9 cellular contexts compared by ENCODE assay signal in genomic region chr2:97761192-97761591, GRCh38. TPM values are rescaled to one million over a fixed set of nuclear protein-coding genes. Genes with fewer than 3 reads are reported as not detected.
DNase-seq lines count a peak whose midpoint lies in the region; ATAC-seq lines count a peak whose summit lies in the region.
"Had no signal": no experiment of that assay in that cellular context is flagged by ENCODE, and none has a peak within 500 bp of the region (broad histone marks: within the 10 kb centered on the region; RNA-seq: fewer than 3 reads in every experiment).

No MANE protein-coding gene starts in this region.

- in situ Hi-C loops in KBM-7 (cut with MboI; ENCODE audit: low pct_unique_long_range_greater_than_20kb, low sequenced_read_pairs): no loop called here

- H3K4me1 Mint-ChIP-seq in immature natural killer cell: peaks cover 46 to 60% of the 10 kb centered on the region in 2 donors

- H3K27ac Mint-ChIP-seq in immature natural killer cell: peak overlapping the region; percentile 77 to 94 (median 87)

- peak overlapping the region; percentile 47 to 74 (median 69) for H3K4me3 Mint-ChIP-seq in immature natural killer cell

- DNase-seq in T-helper 2 cell (peak in 3 of 5 experiments; percentile 41 to 81 (median 71)), immature natural killer cell (peak; percentile 75 to 79 (median 77)), NCI-H748 treated with DMSO at 0.1 percent for 48 hours (lab: John Stamatoyannopoulos, UW) (no peak), KBM-7 (no peak), NCI-H1105 treated with DMSO at 0.1 percent for 48 hours (lab: John Stamatoyannopoulos, UW) (no peak)
- peak; percentile 60 to 66 for DNase-seq in activated T-cell treated with anti-CD3 and anti-CD28 coated beads, Interleukin-2, amount 50 U/mL, for 48 hours
- peak; percentile 43 for DNase-seq in stimulated activated CD8-positive, alpha-beta memory T cell treated with anti-CD3 and anti-CD28 coated beads, Interleukin-4, amount 100 ng/mL, for 24 hours (ENCODE audit: low read depth)
- DNase-seq: NCI-H2029 treated with DMSO at 0.1 percent for 48 hours had no signal

- H3K27me3 Mint-ChIP-seq in immature natural killer cell (ENCODE audit: low read depth in 3 of 3): peaks cover 0 to 12% (median 10%) of the 10 kb centered on the region in 3 donors

- H3K36me3 Mint-ChIP-seq in immature natural killer cell: peaks cover 18 to 37% (median 30%) of the 10 kb centered on the region in 3 donors

- H3K9me3 Mint-ChIP-seq in immature natural killer cell: no peaks in the 10 kb centered on the region

- ATAC-seq in HG03097 (IDR thresholded peaks at IDR 0.05; ENCODE audit: low FRiP score, unreplicated experiment): no peak

RNA-seq across cellular contexts. Expression of gene ZAP70, which starts 47.8 kb away (rescaled TPM):
- 100 to 1,000 TPM; 219 to 329 (median 246) TPM for polyA plus RNA-seq in immature natural killer cell

Comparison
In these comparisons a context has a peak if more than half of its experiments do, and no peak if none do; other contexts are left out.
1. DNase-seq: peak in T-helper 2 cell (3 of 5), activated T-cell treated with anti-CD3 and anti-CD28 coated beads, Interleukin-2, amount 50 U/mL, for 48 hours (2 of 2), immature natural killer cell (3 of 3) and stimulated activated CD8-positive, alpha-beta memory T cell treated with anti-CD3 and anti-CD28 coated beads, Interleukin-4, amount 100 ng/mL, for 24 hours (single experiment); none in NCI-H748 treated with DMSO at 0.1 percent for 48 hours (single experiment), KBM-7 (single experiment) and NCI-H1105 treated with DMSO at 0.1 percent for 48 hours (single experiment).